ENCODE assay signal across 1 cellular context in genomic region chr2:70255637-70256314, GRCh38.
TF ChIP-seq lines count a peak whose summit lies in the region.

No MANE protein-coding gene starts in this region.

TF ChIP-seq in HepG2, 621 proteins besides CTCF, POLR2A, EP300 and RAD21:
- TF ChIP-seq ZNF563 (CRISPR knock-in tag; IDR thresholded peaks at IDR 0.05) (no peak), KDM3A (CRISPR knock-in tag; IDR thresholded peaks at IDR 0.05; ENCODE audit: low read depth) (no peak), CEBPB (IDR thresholded peaks at IDR 0.05; ENCODE audit: borderline replicate concordance, low read depth, low read length) (peak; percentile 58; the same call in 1 of the 2 replicates)
